Comparison of ENCODE assay signal across 23 cellular contexts in genomic region chr7:79911420-79911819, GRCh38.
DNase-seq lines count a peak whose midpoint lies in the region; ATAC-seq, FAIRE-seq and TF ChIP-seq lines count a peak whose summit lies in the region.
"Had no signal": no experiment of that assay in that cellular context is flagged by ENCODE, and none has a peak within 500 bp of the region (broad histone marks: within the 10 kb centered on the region; RNA-seq: fewer than 3 reads in every experiment).

No MANE protein-coding gene starts in this region.

- no peaks in the 10 kb centered on the region for H4K20me1 ChIP-seq in DND-41 (ENCODE audit: insufficient read depth, low read length)

- H3K4me1 ChIP-seq in DND-41 (ENCODE audit: insufficient read depth, low read length), result peaks cover 64% of the 10 kb centered on the region
- peaks cover 0 to 29% of the 10 kb centered on the region in 2 donors for H3K4me1 ChIP-seq in naive thymus-derived CD4-positive, alpha-beta T cell (ENCODE audit: control insufficient read depth in 2 of 2, insufficient read depth in 2 of 2, low read length in 2 of 2)

- intact Hi-C loops in naive thymus-derived CD4-positive, alpha-beta T cell (cut with micrococcal nuclease), result loop anchor here in 1 of 2 donors (10.0 kb wide), 1 partner anchor 223 kb away; the partner anchor contains the start of gene GNAI1

- no peak for DNase-seq in activated naive CD4-positive, alpha-beta T cell treated with anti-CD3 and anti-CD28 coated beads, Interleukin-2, amount 10 ng/mL, durations not matched to agents 7 days and 5 days
- no peak for DNase-seq in activated naive CD4-positive, alpha-beta T cell treated with anti-CD3 and anti-CD28 coated beads, Interleukin-2, amount 50 U/mL, for 16 hours
- DNase-seq in DND-41, result peak; percentile 18
- no peak for DNase-seq in T-cell
- DNase-seq in naive thymus-derived CD4-positive, alpha-beta T cell, result peak in 4 of 9 donors; percentile 12 to 39 (median 16)
- no peak for DNase-seq in mucosa of gallbladder (ENCODE audit: low spot score)
- DNase-seq in H54 (ENCODE audit: insufficient read length, low spot score), result no peak
- DNase-seq: ACHN, KG1, MV-4-11, NCI-H1417, NCI-H187, NCI-H2107, NCI-H510A treated with DMSO at 0.1 percent for 48 hours, NCI-H774, OCI-M1, RPMI8226, SHP77 treated with DMSO at 0.1 percent for 48 hours, SK-N-SH had no signal

- ATAC-seq in DND-41 (ENCODE audit: insufficient read depth, low read depth) (peak; percentile 32), T-cell (replicated peaks in 1 of 4) (peak; percentile 33 to 63 (median 49)), HG02981 (IDR thresholded peaks at IDR 0.05; ENCODE audit: unreplicated experiment) (no peak)
- ATAC-seq in naive thymus-derived CD4-positive, alpha-beta T cell, result no peak

- no peak for FAIRE-seq in H54 (lab: Jason Lieb, UNC)
- FAIRE-seq: GM12891, GM18507, H1 had no signal

- peaks cover 7% of the 10 kb centered on the region for H3K9me3 ChIP-seq in DND-41 (ENCODE audit: insufficient read depth, low read length, severe bottlenecking)
- H3K9me3 ChIP-seq in naive thymus-derived CD4-positive, alpha-beta T cell (ENCODE audit: control insufficient read depth in 2 of 3, low read length in 3 of 3), result no peaks in the 10 kb centered on the region
- H3K9me3 ChIP-seq: SK-N-SH had no signal

- H3K79me2 ChIP-seq in DND-41 (ENCODE audit: insufficient read depth, low read length), result no peaks in the 10 kb centered on the region

- TF ChIP-seq CTCF in DND-41 (IDR thresholded peaks at IDR 0.05; ENCODE audit: borderline replicate concordance, extremely low read depth, low read length, poor library complexity, severe bottlenecking), result no peak

- peak overlapping the region; percentile 92 for H3K27ac Mint-ChIP-seq in activated naive CD4-positive, alpha-beta T cell treated with anti-CD3 and anti-CD28 coated beads, Interleukin-2, amount 10 ng/mL, durations not matched to agents 7 days and 5 days
- H3K27ac Mint-ChIP-seq in T-cell, result peak overlapping the region; percentile 73 to 81
- peak overlapping the region; percentile 29 to 90 (median 77) for H3K27ac Mint-ChIP-seq in naive thymus-derived CD4-positive, alpha-beta T cell

- H3K4me1 Mint-ChIP-seq in activated naive CD4-positive, alpha-beta T cell treated with anti-CD3 and anti-CD28 coated beads, Interleukin-2, amount 10 ng/mL, durations not matched to agents 7 days and 5 days, result peaks cover 71% of the 10 kb centered on the region
- H3K4me1 Mint-ChIP-seq in T-cell, result peaks cover 34 to 63% (median 41%) of the 10 kb centered on the region in 3 donors
- H3K4me1 Mint-ChIP-seq in naive thymus-derived CD4-positive, alpha-beta T cell, result peaks cover 3 to 70% (median 60%) of the 10 kb centered on the region in 7 donors

- H2AFZ ChIP-seq in DND-41 (ENCODE audit: low read depth, low read length), result peak overlapping the region; percentile 83

- POLR2A ChIA-PET in T-cell (lab: Charles Lee), result no interaction called here
- POLR2A ChIA-PET in naive thymus-derived CD4-positive, alpha-beta T cell (lab: Charles Lee), result interaction anchor here (0.8 to 1.4 kb wide), 4 partner anchors 12 to 87 kb away, joined by 3 to 5 read pairs (median 4); no protein-coding TSS in a partner anchor

- H3K27me3 Mint-ChIP-seq in activated naive CD4-positive, alpha-beta T cell treated with anti-CD3 and anti-CD28 coated beads, Interleukin-2, amount 10 ng/mL, durations not matched to agents 7 days and 5 days, result no peaks in the 10 kb centered on the region
- H3K27me3 Mint-ChIP-seq in T-cell, result no peaks in the 10 kb centered on the region
- H3K27me3 Mint-ChIP-seq in naive thymus-derived CD4-positive, alpha-beta T cell, result no peaks in the 10 kb centered on the region

- TF ChIP-seq POLR2A in H54 (IDR thresholded peaks at IDR 0.05; ENCODE audit: low read depth, low read length), result no peak

- CTCF ChIA-PET in activated naive CD4-positive, alpha-beta T cell treated with anti-CD3 and anti-CD28 coated beads, Interleukin-2, amount 10 ng/mL, durations not matched to agents 7 days and 5 days (lab: Charles Lee), result interaction anchor here (0.6 kb wide), 1 partner anchor 422 kb away, joined by 3 read pairs; no protein-coding TSS in a partner anchor
- CTCF ChIA-PET in T-cell (lab: Charles Lee), result no interaction called here
- CTCF ChIA-PET in naive thymus-derived CD4-positive, alpha-beta T cell (lab: Charles Lee), result interaction anchor here (0.7 to 2.2 kb wide), 4 partner anchors 96 to 614 kb away, joined by 3 to 6 read pairs (median 4); no protein-coding TSS in a partner anchor

- H3K36me3 ChIP-seq in DND-41 (ENCODE audit: insufficient read depth, low read length), result 0 out of 2 replicates have a peak, but pooled peaks cover 3% of the 10 kb centered on the region
- H3K36me3 ChIP-seq in naive thymus-derived CD4-positive, alpha-beta T cell (ENCODE audit: control insufficient read depth in 2 of 3, insufficient read depth in 3 of 3, low read length in 3 of 3), result no peaks in the 10 kb centered on the region

- H3K27ac ChIP-seq in DND-41 (ENCODE audit: low read length), result peak overlapping the region; percentile 96
- peak overlapping the region; percentile 17 for H3K27ac ChIP-seq in naive thymus-derived CD4-positive, alpha-beta T cell (ENCODE audit: low read depth, low read length)

- peak overlapping the region in 1 of 2 experiments; percentile 40; a peak in 3 of 4 replicates for H3K4me3 ChIP-seq in DND-41 (ENCODE audit: low read depth in 1 of 2, low read length in 2 of 2)
- H3K4me3 ChIP-seq in naive thymus-derived CD4-positive, alpha-beta T cell (ENCODE audit: low read length), result no peak overlapping the region

- H3K9ac ChIP-seq in DND-41 (ENCODE audit: low read depth, low read length), result peak overlapping the region; percentile 50
- H3K9ac ChIP-seq: SK-N-SH had no signal

- no peaks in the 10 kb centered on the region for H3K27me3 ChIP-seq in DND-41 (ENCODE audit: insufficient read depth, low read length, poor library complexity)
- no peaks in the 10 kb centered on the region for H3K27me3 ChIP-seq in naive thymus-derived CD4-positive, alpha-beta T cell (ENCODE audit: control insufficient read depth in 2 of 2, insufficient read depth in 2 of 2, low read length in 2 of 2)

- H3K4me3 Mint-ChIP-seq in activated naive CD4-positive, alpha-beta T cell treated with anti-CD3 and anti-CD28 coated beads, Interleukin-2, amount 10 ng/mL, durations not matched to agents 7 days and 5 days, result peak overlapping the region; percentile 52
- H3K4me3 Mint-ChIP-seq in T-cell, result peak overlapping the region; percentile 11 to 55 (median 37)
- H3K4me3 Mint-ChIP-seq in naive thymus-derived CD4-positive, alpha-beta T cell, result peak overlapping the region; percentile 21 to 77 (median 68)

- H3K36me3 Mint-ChIP-seq in activated naive CD4-positive, alpha-beta T cell treated with anti-CD3 and anti-CD28 coated beads, Interleukin-2, amount 10 ng/mL, durations not matched to agents 7 days and 5 days, result peaks cover 4% of the 10 kb centered on the region
- H3K36me3 Mint-ChIP-seq in T-cell, result no peaks in the 10 kb centered on the region
- peaks cover 0 to 3% (median 0%) of the 10 kb centered on the region in 5 donors for H3K36me3 Mint-ChIP-seq in naive thymus-derived CD4-positive, alpha-beta T cell

- peaks cover 6% of the 10 kb centered on the region for H3K9me3 Mint-ChIP-seq in activated naive CD4-positive, alpha-beta T cell treated with anti-CD3 and anti-CD28 coated beads, Interleukin-2, amount 10 ng/mL, durations not matched to agents 7 days and 5 days
- H3K9me3 Mint-ChIP-seq in T-cell, result peaks cover 0 to 8% (median 0%) of the 10 kb centered on the region in 3 donors
- peaks cover 0 to 11% (median 3%) of the 10 kb centered on the region in 11 donors for H3K9me3 Mint-ChIP-seq in naive thymus-derived CD4-positive, alpha-beta T cell

- H3K4me2 ChIP-seq in DND-41 (ENCODE audit: insufficient read depth, low read length), result peak overlapping the region; percentile 66
- H3K4me2 ChIP-seq: SK-N-SH had no signal

Comparison
In these comparisons a context has a peak if more than half of its experiments do, and no peak if none do; other contexts are left out.
1. ATAC-seq: peak in DND-41 (single experiment) and T-cell (4 of 4); none in naive thymus-derived CD4-positive, alpha-beta T cell (single experiment) and HG02981 (single experiment).
2. CTCF ChIA-PET loops: an anchor here in activated naive CD4-positive, alpha-beta T cell treated with anti-CD3 and anti-CD28 coated beads, Interleukin-2, amount 10 ng/mL, durations not matched to agents 7 days and 5 days (0.6 kb wide) and naive thymus-derived CD4-positive, alpha-beta T cell (0.7 to 2.2 kb wide); none called in T-cell.
3. Peak in every context shown above with its lines, with median percentiles within 50 percentile points of each other: H3K27ac Mint-ChIP-seq and H3K4me3 Mint-ChIP-seq.